8 cellular contexts compared by ENCODE assay signal in the genomic region with DNA sequence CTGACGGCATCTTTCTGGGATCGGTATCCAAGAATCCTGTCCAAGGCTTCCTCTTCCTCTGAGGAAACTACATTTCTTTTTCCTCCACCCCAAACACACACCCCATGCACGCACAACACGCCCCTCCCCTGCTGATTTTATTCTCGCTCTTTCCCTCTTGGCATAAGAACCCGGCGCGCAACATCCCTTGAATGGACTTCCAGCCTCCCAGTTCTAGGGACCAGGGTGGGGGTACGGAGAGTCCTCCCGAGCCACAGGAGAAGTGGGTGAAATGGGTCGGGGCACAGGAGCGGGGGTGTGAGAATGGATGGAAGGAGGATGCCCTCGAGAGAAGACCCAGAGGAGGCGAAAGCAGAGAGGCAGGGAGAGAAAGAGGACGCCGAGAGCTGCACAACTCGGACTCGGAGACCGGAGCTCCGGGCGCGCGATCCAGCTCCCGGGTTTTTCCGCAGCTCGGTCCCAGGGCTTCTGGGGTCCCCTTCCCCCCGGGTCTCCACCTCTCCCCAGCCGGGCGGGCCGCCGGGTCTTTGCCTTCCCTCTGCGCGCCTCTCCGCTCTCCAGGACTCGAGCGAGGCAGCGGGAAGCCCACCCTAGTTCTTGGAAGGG. TPM values are rescaled to one million over a fixed set of nuclear protein-coding genes. Genes with fewer than 3 reads are reported as not detected.
DNase-seq lines count a peak whose midpoint lies in the region; ATAC-seq and TF ChIP-seq lines count a peak whose summit lies in the region.

No MANE protein-coding gene starts in this region.

- H3K36me3 Mint-ChIP-seq in CD8-positive, alpha-beta memory T cell: no peaks in the 10 kb centered on the region
- H3K36me3 Mint-ChIP-seq in activated CD8-positive, alpha-beta memory T cell treated with anti-CD3 and anti-CD28 coated beads, Interleukin-2, amount 10 ng/mL, durations not matched to agents 7 days and 5 days: peaks cover 2% of the 10 kb centered on the region

- H3K4me3 ChIP-seq in CD8-positive, alpha-beta memory T cell (ENCODE audit: low read length): peak overlapping the region; percentile 41
- H3K4me3 ChIP-seq in LNCaP clone FGC (ENCODE audit: low read depth, low read length) (peak overlapping the region; percentile 48), mucosa of rectum (ENCODE audit: low read length in 2 of 2) (peak overlapping the region; percentile 83 to 86), thyroid gland (replicated peaks in 1 of 3) (peak overlapping the region; percentile 27 to 55 (median 29))

- H3K4me3 Mint-ChIP-seq in CD8-positive, alpha-beta memory T cell: peak overlapping the region; percentile 30 to 82 (median 67)
- peak overlapping the region; percentile 47 for H3K4me3 Mint-ChIP-seq in activated CD8-positive, alpha-beta memory T cell treated with anti-CD3 and anti-CD28 coated beads, Interleukin-2, amount 10 ng/mL, durations not matched to agents 7 days and 5 days

- TF ChIP-seq CTCF in LNCaP clone FGC (IDR thresholded peaks at IDR 0.05; ENCODE audit: control insufficient read depth, extremely low read depth, insufficient read depth) (no peak), thyroid gland (IDR thresholded peaks at IDR 0.05) (no peak)

- POLR2A ChIA-PET in CD8-positive, alpha-beta memory T cell (lab: Charles Lee): no interaction called here

- peaks cover 6% of the 10 kb centered on the region for H3K27me3 ChIP-seq in CD8-positive, alpha-beta memory T cell (ENCODE audit: insufficient read depth, low read length, poor library complexity, severe bottlenecking)
- no peaks in the 10 kb centered on the region for H3K27me3 ChIP-seq in mucosa of rectum (ENCODE audit: control insufficient read depth in 2 of 2, insufficient read depth in 2 of 2, low read length in 2 of 2)
- no peaks in the 10 kb centered on the region for H3K27me3 ChIP-seq in thyroid gland

- peaks cover 11 to 20% (median 16%) of the 10 kb centered on the region in 3 donors for H3K4me1 Mint-ChIP-seq in CD8-positive, alpha-beta memory T cell
- peaks cover 10% of the 10 kb centered on the region for H3K4me1 Mint-ChIP-seq in activated CD8-positive, alpha-beta memory T cell treated with anti-CD3 and anti-CD28 coated beads, Interleukin-2, amount 10 ng/mL, durations not matched to agents 7 days and 5 days

- H3K9me3 ChIP-seq in CD8-positive, alpha-beta memory T cell (ENCODE audit: low read length): no peaks in the 10 kb centered on the region
- H3K9me3 ChIP-seq in mucosa of rectum (ENCODE audit: control insufficient read depth in 2 of 2, low read length in 2 of 2) (no peaks in the 10 kb centered on the region), thyroid gland (no peaks in the 10 kb centered on the region)

- no peak for TF ChIP-seq POLR2A in thyroid gland (IDR thresholded peaks at IDR 0.05)

- peak overlapping the region; percentile 61 to 73 for H3K9ac ChIP-seq in mucosa of rectum (ENCODE audit: low read depth in 1 of 2, low read length in 2 of 2)

- peaks cover 0 to 12% (median 8%) of the 10 kb centered on the region in 5 donors for H3K9me3 Mint-ChIP-seq in CD8-positive, alpha-beta memory T cell
- H3K9me3 Mint-ChIP-seq in activated CD8-positive, alpha-beta memory T cell treated with anti-CD3 and anti-CD28 coated beads, Interleukin-2, amount 10 ng/mL, durations not matched to agents 7 days and 5 days (ENCODE audit: low read depth): no peaks in the 10 kb centered on the region

- intact Hi-C loops in thyroid gland (cut with DNase I): no loop called here

- ATAC-seq in activated CD8-positive, alpha-beta memory T cell treated with anti-CD3 and anti-CD28 coated beads, Interleukin-2, amount 10 ng/mL, durations not matched to agents 7 days and 5 days: no peak
- ATAC-seq in HG03442 (IDR thresholded peaks at IDR 0.05; ENCODE audit: unreplicated experiment): no peak
- no peak for ATAC-seq in HG02763 (IDR thresholded peaks at IDR 0.05; ENCODE audit: unreplicated experiment)

- CTCF ChIA-PET in CD8-positive, alpha-beta memory T cell (lab: Charles Lee): no interaction called here
- CTCF ChIA-PET in activated CD8-positive, alpha-beta memory T cell treated with anti-CD3 and anti-CD28 coated beads, Interleukin-2, amount 10 ng/mL, durations not matched to agents 7 days and 5 days (lab: Charles Lee): interaction anchor here (0.9 kb wide), 1 partner anchor 10 kb away, joined by 3 read pairs; no protein-coding TSS in a partner anchor

- peaks cover 42 to 60% of the 10 kb centered on the region in 2 donors for H3K27me3 Mint-ChIP-seq in CD8-positive, alpha-beta memory T cell
- H3K27me3 Mint-ChIP-seq in activated CD8-positive, alpha-beta memory T cell treated with anti-CD3 and anti-CD28 coated beads, Interleukin-2, amount 10 ng/mL, durations not matched to agents 7 days and 5 days: peaks cover 53% of the 10 kb centered on the region

- H3K4me1 ChIP-seq in CD8-positive, alpha-beta memory T cell (ENCODE audit: insufficient read depth, low read length): peaks cover 7% of the 10 kb centered on the region
- H3K4me1 ChIP-seq in mucosa of rectum (ENCODE audit: control insufficient read depth in 2 of 2, insufficient read depth in 2 of 2, low read length in 2 of 2) (peaks cover 19 to 21% of the 10 kb centered on the region in 2 donors), thyroid gland (peaks cover 13 to 17% of the 10 kb centered on the region in 2 donors)

- H3K27ac Mint-ChIP-seq in CD8-positive, alpha-beta memory T cell: peak overlapping the region in 3 of 8 donors; percentile 39 to 75 (median 68)
- no peak overlapping the region for H3K27ac Mint-ChIP-seq in activated CD8-positive, alpha-beta memory T cell treated with anti-CD3 and anti-CD28 coated beads, Interleukin-2, amount 10 ng/mL, durations not matched to agents 7 days and 5 days

- H3K27ac ChIP-seq in CD8-positive, alpha-beta memory T cell (ENCODE audit: low read depth, low read length): no peak overlapping the region
- H3K27ac ChIP-seq in mucosa of rectum (ENCODE audit: low read depth in 2 of 2, low read length in 2 of 2) (peak overlapping the region; percentile 69 to 72), thyroid gland (peak overlapping the region; percentile 21 to 85 (median 76))

- DNase-seq in CD8-positive, alpha-beta memory T cell: peak in 1 of 5 donors; percentile 19
- DNase-seq in LNCaP clone FGC (ENCODE audit: low read depth): no peak
- DNase-seq in activated CD8-positive, alpha-beta memory T cell treated with anti-CD3 and anti-CD28 coated beads, Interleukin-2, amount 10 ng/mL, durations not matched to agents 7 days and 5 days: no peak
- peak; percentile 32 for DNase-seq in fibroblast of gingiva (ENCODE audit: low read depth)
- peak; percentile 65 to 70 for DNase-seq in thyroid gland

- WGBS in thyroid gland, 2 donors: 2% methylated on average over 23 to 34 of the region's 37 CpGs

- H3K36me3 ChIP-seq in CD8-positive, alpha-beta memory T cell (ENCODE audit: insufficient read depth, low read length): no peaks in the 10 kb centered on the region
- H3K36me3 ChIP-seq in mucosa of rectum (ENCODE audit: control insufficient read depth in 2 of 2, insufficient read depth in 2 of 2, low read length in 2 of 2): no peaks in the 10 kb centered on the region
- no peaks in the 10 kb centered on the region for H3K36me3 ChIP-seq in thyroid gland

RNA-seq across cellular contexts. Expression of gene LARGE1, which starts 1.4 kb away (rescaled TPM):
- under 1 TPM; 0.18 to 0.27 TPM for total RNA-seq in CD8-positive, alpha-beta memory T cell
- polyA plus RNA-seq in CD8-positive, alpha-beta memory T cell: 0.07 TPM
- 1 to 10 TPM in 1 of 2 experiments, under 1 TPM in 1; 0.58 to 1.1 TPM for total RNA-seq in activated CD8-positive, alpha-beta memory T cell treated with anti-CD3 and anti-CD28 coated beads, Interleukin-2, amount 10 ng/mL, durations not matched to agents 7 days and 5 days
- total RNA-seq in thyroid gland: 10 to 100 TPM; 13.6 to 16.3 (median 15.1) TPM

Comparison
In these comparisons a context has a peak if more than half of its experiments do, and no peak if none do; other contexts are left out.
1. DNase-seq: peak in fibroblast of gingiva (single experiment) and thyroid gland (2 of 2); none in LNCaP clone FGC (single experiment) and activated CD8-positive, alpha-beta memory T cell treated with anti-CD3 and anti-CD28 coated beads, Interleukin-2, amount 10 ng/mL, durations not matched to agents 7 days and 5 days (single experiment).
2. H3K4me3 ChIP-seq: peak in every context shown above with its lines; median percentile 84 in mucosa of rectum; 48 in LNCaP clone FGC; 41 in CD8-positive, alpha-beta memory T cell; 29 in thyroid gland.
3. RNA of gene LARGE1, which starts 1.4 kb away (total RNA-seq): 13.6 to 16.3 TPM in thyroid gland; 0.58 to 1.1 TPM in activated CD8-positive, alpha-beta memory T cell treated with anti-CD3 and anti-CD28 coated beads, Interleukin-2, amount 10 ng/mL, durations not matched to agents 7 days and 5 days and 0.18 to 0.27 TPM in CD8-positive, alpha-beta memory T cell; every median in the first group is over 4 times any median in the second.